ENCODE assay signal across 1 cellular context in genomic region chr11:125401235-125401634, GRCh38.
TF ChIP-seq lines count a peak whose summit lies in the region.

No MANE protein-coding gene starts in this region.

TF ChIP-seq in H1, 55 proteins besides CTCF, POLR2A, EP300 and RAD21:
- TF ChIP-seq YY1 (IDR thresholded peaks at IDR 0.05; ENCODE audit: low read depth, low read length) = no peak
- peak; percentile 87 for TF ChIP-seq E2F6 (IDR thresholded peaks at IDR 0.05)
- no peak for TF ChIP-seq SP2 (IDR thresholded peaks at IDR 0.05; ENCODE audit: low read length)
- no peak for TF ChIP-seq SP4 (IDR thresholded peaks at IDR 0.05; ENCODE audit: low read length)
- TF ChIP-seq CHD7 (IDR thresholded peaks at IDR 0.05; ENCODE audit: insufficient replicate concordance, low read length) = peak; percentile 98
- TF ChIP-seq TAF7 (optimal IDR thresholded peaks at IDR 0.05; ENCODE audit: borderline replicate concordance, low read depth, low read length) = no peak
- no peak for TF ChIP-seq TCF12 (IDR thresholded peaks at IDR 0.05; ENCODE audit: low read depth, low read length)
- TF ChIP-seq BACH1 (IDR thresholded peaks at IDR 0.05; ENCODE audit: low read length) = no peak
- TF ChIP-seq, protein P1, sequence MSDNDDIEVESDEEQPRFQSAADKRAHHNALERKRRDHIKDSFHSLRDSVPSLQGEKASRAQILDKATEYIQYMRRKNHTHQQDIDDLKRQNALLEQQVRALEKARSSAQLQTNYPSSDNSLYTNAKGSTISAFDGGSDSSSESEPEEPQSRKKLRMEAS (IDR thresholded peaks at IDR 0.05) = peak; percentile 35; the same call in 1 of the 2 replicates
